Comparison of ENCODE assay signal across 6 cellular contexts in genomic region chr3:195968104-195968503, GRCh38. TPM values are rescaled to one million over a fixed set of nuclear protein-coding genes. Genes with fewer than 3 reads are reported as not detected.
DNase-seq lines count a peak whose midpoint lies in the region; ATAC-seq and TF ChIP-seq lines count a peak whose summit lies in the region.
"Not testable (repeated sequence)": the region's sequence is repeated elsewhere in the genome, so short reads cannot be mapped to it uniquely, and the experiment has no call there.

No MANE protein-coding gene starts in this region.

- peak; percentile 5 for ATAC-seq in esophagus mucosa
- peak; percentile 12 for ATAC-seq in left ventricle myocardium superior
- ATAC-seq in sciatic nerve = peak; percentile 15
- ATAC-seq in stimulated activated effector memory CD8-positive, alpha-beta T cell treated with anti-CD3 and anti-CD28 coated beads, Interleukin-12 subunit alpha, Interleukin-12 subunit beta, amount 100 ng/mL, for 72 hours = peak; percentile 35
- peak; percentile 8 for ATAC-seq in upper lobe of right lung

- H3K4me3 ChIP-seq in upper lobe of right lung = not testable (repeated sequence)

- H3K36me3 Mint-ChIP-seq in stimulated activated effector memory CD8-positive, alpha-beta T cell treated with anti-CD3 and anti-CD28 coated beads, Interleukin-12 subunit alpha, Interleukin-12 subunit beta, amount 100 ng/mL, for 72 hours = peaks cover 92% of the 10 kb centered on the region

- H3K4me1 ChIP-seq in upper lobe of right lung = not testable (repeated sequence)

- H3K36me3 ChIP-seq in upper lobe of right lung = peaks cover 62% of the 10 kb centered on the region

- H3K27ac ChIP-seq in upper lobe of right lung = not testable (repeated sequence)

- not testable (repeated sequence) for H3K27me3 ChIP-seq in upper lobe of right lung

- H3K27ac Mint-ChIP-seq in stimulated activated effector memory CD8-positive, alpha-beta T cell treated with anti-CD3 and anti-CD28 coated beads, Interleukin-12 subunit alpha, Interleukin-12 subunit beta, amount 100 ng/mL, for 72 hours = not testable (repeated sequence)

- not testable (repeated sequence) for TF ChIP-seq CTCF in upper lobe of right lung (IDR thresholded peaks at IDR 0.05)

- DNase-seq in left ventricle myocardium superior; sciatic nerve (ENCODE audit: low spot score); upper lobe of right lung: not testable (repeated sequence)
- DNase-seq in mesenteric fat pad (ENCODE audit: low spot score) = peak; percentile 87
- DNase-seq in stimulated activated effector memory CD8-positive, alpha-beta T cell treated with anti-CD3 and anti-CD28 coated beads, Interleukin-12 subunit alpha, Interleukin-12 subunit beta, amount 100 ng/mL, for 72 hours (ENCODE audit: low spot score in 2 of 2) = peak in 1 of 2 donors; percentile 44

- intact Hi-C loops in left ventricle myocardium superior (cut with micrococcal nuclease); sciatic nerve (cut with DNase I); upper lobe of right lung (cut with DNase I): not testable (repeated sequence)

- H3K9me3 Mint-ChIP-seq in stimulated activated effector memory CD8-positive, alpha-beta T cell treated with anti-CD3 and anti-CD28 coated beads, Interleukin-12 subunit alpha, Interleukin-12 subunit beta, amount 100 ng/mL, for 72 hours = not testable (repeated sequence)

- H3K9me3 ChIP-seq in upper lobe of right lung = not testable (repeated sequence)

- peaks cover 25% of the 10 kb centered on the region for H3K4me1 Mint-ChIP-seq in stimulated activated effector memory CD8-positive, alpha-beta T cell treated with anti-CD3 and anti-CD28 coated beads, Interleukin-12 subunit alpha, Interleukin-12 subunit beta, amount 100 ng/mL, for 72 hours

- not testable (repeated sequence) for H3K4me3 Mint-ChIP-seq in stimulated activated effector memory CD8-positive, alpha-beta T cell treated with anti-CD3 and anti-CD28 coated beads, Interleukin-12 subunit alpha, Interleukin-12 subunit beta, amount 100 ng/mL, for 72 hours

RNA-seq across cellular contexts. Expression of gene TNK2, which starts 59.8 kb away (rescaled TPM):
- total RNA-seq in esophagus mucosa = 42.6 TPM
- 28.9 TPM for total RNA-seq in left ventricle myocardium superior
- 40.5 TPM for total RNA-seq in mesenteric fat pad
- 72.0 TPM for total RNA-seq in sciatic nerve
- total RNA-seq in upper lobe of right lung = 58.8 TPM
